Comparison of ENCODE assay signal across 11 cellular contexts in the genomic region with DNA sequence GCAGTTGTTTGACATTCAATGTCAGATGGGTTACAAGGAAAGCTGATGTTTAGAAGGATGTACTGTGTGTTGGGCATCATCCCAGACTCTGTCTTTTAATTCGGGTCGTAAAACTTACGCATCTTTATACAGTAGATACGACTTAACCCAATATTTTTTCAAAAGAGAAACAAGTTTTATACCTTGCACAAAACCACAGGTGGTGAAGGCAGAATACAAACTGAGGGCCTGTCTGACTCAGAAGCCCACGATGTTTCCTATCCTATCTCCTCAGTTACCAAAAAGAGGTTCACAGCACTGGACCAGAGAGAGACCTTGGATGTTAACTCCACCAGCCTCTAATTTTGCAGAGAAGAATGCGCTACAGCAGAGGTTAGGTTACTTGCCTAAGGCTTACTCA.
A peak's percentile ranks its signal among the peaks of the same experiment; 100 is the strongest.
DNase-seq lines count a peak whose midpoint lies in the region; ATAC-seq and TF ChIP-seq lines count a peak whose summit lies in the region.
"Had no signal": no experiment of that assay in that cellular context is flagged by ENCODE, and none has a peak within 500 bp of the region (broad histone marks: within the 10 kb centered on the region; RNA-seq: fewer than 3 reads in every experiment).

No MANE protein-coding gene starts in this region.

- peak; percentile 35 for DNase-seq in stimulated activated CD4-positive, alpha-beta T cell treated with anti-CD3 and anti-CD28 coated beads, Interleukin-4, amount 100 ng/mL, for 24 hours
- no peak for DNase-seq in stimulated activated CD4-positive, alpha-beta T cell treated with anti-CD3 and anti-CD28 coated beads, Interleukin-2, amount 100 ng/mL, for 48 hours
- peak; percentile 28 for DNase-seq in central memory CD4-positive, alpha-beta T cell
- DNase-seq in neural progenitor cell (ENCODE audit: low spot score): no peak
- no peak for DNase-seq in aorta
- DNase-seq in NCI-H748 treated with DMSO at 0.1 percent for 48 hours (lab: John Stamatoyannopoulos, UW): no peak
- DNase-seq: Karpas-422, NCI-H187 treated with DMSO at 0.1 percent for 48 hours had no signal

- H3K9ac ChIP-seq in neural progenitor cell: no peak overlapping the region

- intact Hi-C loops in aorta (cut with DNase I): no loop called here

- H3K27me3 Mint-ChIP-seq in neural progenitor cell (ENCODE audit: insufficient read depth, low read depth): peaks cover 6% of the 10 kb centered on the region

- peaks cover 1% of the 10 kb centered on the region for H3K36me3 Mint-ChIP-seq in neural progenitor cell

- H2AFZ ChIP-seq in neural progenitor cell (replicated peaks): peak overlapping the region; percentile 23

- ATAC-seq in aorta (ENCODE audit: low FRiP score): no peak
- ATAC-seq in HG02678 (IDR thresholded peaks at IDR 0.05; ENCODE audit: unreplicated experiment): no peak
- no peak for ATAC-seq in GM21529 (IDR thresholded peaks at IDR 0.05; ENCODE audit: unreplicated experiment)
- ATAC-seq: esophagus mucosa had no signal

- H3K9me3 Mint-ChIP-seq in neural progenitor cell: no peaks in the 10 kb centered on the region

- no peak overlapping the region for H3K4me3 Mint-ChIP-seq in neural progenitor cell

- H3K9me3 ChIP-seq in neural progenitor cell (ENCODE audit: low read depth) (no peaks in the 10 kb centered on the region), aorta (ENCODE audit: control insufficient read depth, low read length) (no peaks in the 10 kb centered on the region)

- peaks cover 50% of the 10 kb centered on the region for H3K4me1 Mint-ChIP-seq in neural progenitor cell

- H3K27ac ChIP-seq in neural progenitor cell (no peak overlapping the region), aorta (ENCODE audit: low read depth in 1 of 2, low read length in 2 of 2) (peak overlapping the region; percentile 18)

- peak overlapping the region; percentile 50 for H3K4me2 ChIP-seq in neural progenitor cell

- no peaks in the 10 kb centered on the region for H3K79me2 ChIP-seq in neural progenitor cell (ENCODE audit: low read depth)

- peaks cover 19% of the 10 kb centered on the region for H3F3A ChIP-seq in neural progenitor cell (ENCODE audit: low read depth)

- H4K20me1 ChIP-seq in neural progenitor cell (ENCODE audit: low read depth): no peaks in the 10 kb centered on the region

- H3K27me3 ChIP-seq in neural progenitor cell (no peaks in the 10 kb centered on the region), aorta (ENCODE audit: control insufficient read depth in 1 of 2, insufficient read depth in 2 of 2, low read length in 1 of 2) (no peaks in the 10 kb centered on the region)

- H3K27ac Mint-ChIP-seq in neural progenitor cell: no peak overlapping the region

- H3K4me1 ChIP-seq in neural progenitor cell (peaks cover 37% of the 10 kb centered on the region), aorta (ENCODE audit: control insufficient read depth in 1 of 2, insufficient read depth in 2 of 2, low read length in 2 of 2) (peaks cover 0 to 6% of the 10 kb centered on the region in 2 donors)

- WGBS in aorta, 2 donors: 89 to 93% methylated on average over 6 of the region's 6 CpGs

- no peak for TF ChIP-seq CTCF in neural progenitor cell (IDR thresholded peaks at IDR 0.05)

- no peak overlapping the region for H3K4me3 ChIP-seq in neural progenitor cell
- H3K4me3 ChIP-seq in aorta (ENCODE audit: low read length in 2 of 2): no peak overlapping the region

- H3K36me3 ChIP-seq in neural progenitor cell: no peaks in the 10 kb centered on the region
- H3K36me3 ChIP-seq in aorta (ENCODE audit: control insufficient read depth in 1 of 2, insufficient read depth in 2 of 2, low read length in 1 of 2): no peaks in the 10 kb centered on the region

Comparison
In these comparisons a context has a peak if more than half of its experiments do, and no peak if none do; other contexts are left out.
1. DNase-seq: peak in stimulated activated CD4-positive, alpha-beta T cell treated with anti-CD3 and anti-CD28 coated beads, Interleukin-4, amount 100 ng/mL, for 24 hours (single experiment) and central memory CD4-positive, alpha-beta T cell (single experiment); none in stimulated activated CD4-positive, alpha-beta T cell treated with anti-CD3 and anti-CD28 coated beads, Interleukin-2, amount 100 ng/mL, for 48 hours (0 of 2), neural progenitor cell (single experiment), aorta (0 of 2) and NCI-H748 treated with DMSO at 0.1 percent for 48 hours (single experiment).